1 cellular context compared by ENCODE assay signal in genomic region chr2:159124441-159124911, GRCh38.
TF ChIP-seq lines count a peak whose summit lies in the region.

No MANE protein-coding gene starts in this region.

TF ChIP-seq in K562, 482 proteins besides CTCF, POLR2A, EP300 and RAD21 (continued from another document and continues in another):
- TF ChIP-seq ELK3 (CRISPR knock-in tag; IDR thresholded peaks at IDR 0.05) (no peak), NR4A1 (CRISPR knock-in tag; IDR thresholded peaks at IDR 0.05) (no peak), NR4A1 (tag; IDR thresholded peaks at IDR 0.05) (peak; percentile 68; the same call in 1 of the 2 replicates), KHSRP (IDR thresholded peaks at IDR 0.05) (no peak), E2F6 (IDR thresholded peaks at IDR 0.05; ENCODE audit: borderline replicate concordance in 1 of 2, extremely low read depth in 1 of 2, insufficient read depth in 1 of 2, insufficient read length in 1 of 2, low read depth in 1 of 2, low read length in 1 of 2, poor library complexity in 1 of 2, severe bottlenecking in 1 of 2) (peak; percentile 54 to 87), SMARCE1 (IDR thresholded peaks at IDR 0.05) (peak; percentile 89), RBFOX2 (IDR thresholded peaks at IDR 0.05; ENCODE audit: low read depth, low read length) (no peak), SNAPC5 (CRISPR knock-in tag; IDR thresholded peaks at IDR 0.05) (no peak), ZFX (CRISPR knock-in tag; IDR thresholded peaks at IDR 0.05) (peak; percentile 84), LCOR (CRISPR knock-in tag; IDR thresholded peaks at IDR 0.05) (no peak), THRB (CRISPR knock-in tag; conservative IDR thresholded peaks at IDR 0.05) (0 out of 2 replicates have a peak, but pooled peaks have one; percentile 57), ZNF561 (CRISPR knock-in tag; conservative IDR thresholded peaks at IDR 0.05) (no peak), CLOCK (CRISPR knock-in tag; IDR thresholded peaks at IDR 0.05; ENCODE audit: borderline replicate concordance) (no peak), FOS (IDR thresholded peaks at IDR 0.05; ENCODE audit: extremely low read depth, insufficient read length) (peak; percentile 18), THRA (IDR thresholded peaks at IDR 0.05) (no peak), SMARCB1 (IDR thresholded peaks at IDR 0.05; ENCODE audit: insufficient read length, low read depth) (no peak), CXXC5 (CRISPR knock-in tag; IDR thresholded peaks at IDR 0.05) (peak; percentile 49; the same call in 1 of the 2 replicates), ZSCAN32 (CRISPR knock-in tag; IDR thresholded peaks at IDR 0.05) (no peak), SOX6 (IDR thresholded peaks at IDR 0.05) (peak; percentile 38; the same call in 1 of the 2 replicates), SP1 (CRISPR knock-in tag; IDR thresholded peaks at IDR 0.05) (no peak), EWSR1 (IDR thresholded peaks at IDR 0.05; ENCODE audit: borderline replicate concordance, low read depth, partially characterized antibody) (no peak), CBFA2T2 (conservative IDR thresholded peaks at IDR 0.05) (no peak), NR3C1 (CRISPR knock-in tag; IDR thresholded peaks at IDR 0.05) (no peak), FOSL1 (tag; conservative IDR thresholded peaks at IDR 0.05) (peak; percentile 90), ETV5 (CRISPR knock-in tag; IDR thresholded peaks at IDR 0.05; ENCODE audit: low read depth) (0 out of 2 replicates have a peak, but pooled peaks have one; percentile 18), ZBTB40 (IDR thresholded peaks at IDR 0.05) (peak; percentile 48; the same call in 1 of the 2 replicates), ZBTB40 (CRISPR knock-in tag; IDR thresholded peaks at IDR 0.05) (no peak), FUS (optimal IDR thresholded peaks at IDR 0.05; ENCODE audit: low read depth, low read length) (no peak), ZNF609 (CRISPR knock-in tag; IDR thresholded peaks at IDR 0.05; ENCODE audit: borderline replicate concordance) (no peak), GABPB2 (CRISPR knock-in tag; conservative IDR thresholded peaks at IDR 0.05) (no peak), TSHZ1 (CRISPR knock-in tag; IDR thresholded peaks at IDR 0.05) (no peak), NCOA6 (IDR thresholded peaks at IDR 0.05) (no peak)
